Comparison of ENCODE assay signal across 11 cellular contexts in genomic region chr1:174166530-174167328, GRCh38. TPM values are rescaled to one million over a fixed set of nuclear protein-coding genes. Genes with fewer than 3 reads are reported as not detected.
DNase-seq lines count a peak whose midpoint lies in the region; ATAC-seq and TF ChIP-seq lines count a peak whose summit lies in the region.
"Had no signal": no experiment of that assay in that cellular context is flagged by ENCODE, and none has a peak within 500 bp of the region (broad histone marks: within the 10 kb centered on the region; RNA-seq: fewer than 3 reads in every experiment).

No MANE protein-coding gene starts in this region.

- WGBS in gastroesophageal sphincter (ENCODE audit: low coverage in 1 of 2), 2 donors, result 64 to 74% methylated on average over 5 of the region's 5 CpGs
- WGBS in mammary epithelial cell (ENCODE audit: low coverage, missing lambda C conversion rate), result 92% methylated on average over 5 of the region's 5 CpGs

- TF ChIP-seq CTCF in gastroesophageal sphincter (IDR thresholded peaks at IDR 0.05) (no peak), mammary epithelial cell (conservative IDR thresholded peaks at IDR 0.05 in 1 of 2, IDR thresholded peaks at IDR 0.05 in 1 of 2; ENCODE audit: extremely low read depth in 1 of 2, insufficient read depth in 1 of 2, low read depth in 1 of 2, low read length in 2 of 2) (no peak)

- H3K4me1 ChIP-seq in gastroesophageal sphincter, result peaks cover 0 to 54% (median 0%) of the 10 kb centered on the region in 3 donors
- no peaks in the 10 kb centered on the region for H3K4me1 ChIP-seq in mammary epithelial cell (ENCODE audit: insufficient read depth, low read length)

- H3K4me3 Mint-ChIP-seq in activated T-cell treated with anti-CD3 and anti-CD28 coated beads, Interleukin-2, amount 50 U/mL, for 72 hours, result peak overlapping the region in 1 of 2 donors; percentile 82
- H3K4me3 Mint-ChIP-seq in activated T-cell treated with anti-CD3 and anti-CD28 coated beads, Interleukin-2, amount 50 U/mL, for 4 hours, result no peak overlapping the region
- H3K4me3 Mint-ChIP-seq in stimulated activated memory B cell treated with anti-CD40 and anti-IgM and Interleukin-4, amounts not matched to agents 10 μg/mL and 1 μg/mL and 100 μg/mL, for 72 hours, result no peak overlapping the region

- H4K20me1 ChIP-seq in mammary epithelial cell (ENCODE audit: insufficient read depth, low read length), result no peaks in the 10 kb centered on the region

- peak overlapping the region; percentile 93 for H3K27ac Mint-ChIP-seq in activated T-cell treated with anti-CD3 and anti-CD28 coated beads, Interleukin-2, amount 50 U/mL, for 72 hours
- H3K27ac Mint-ChIP-seq in stimulated activated memory B cell treated with anti-CD40 and anti-IgM and Interleukin-4, amounts not matched to agents 10 μg/mL and 1 μg/mL and 100 μg/mL, for 72 hours, result peak overlapping the region; percentile 65

- no peaks in the 10 kb centered on the region for H3K9me3 ChIP-seq in gastroesophageal sphincter
- H3K9me3 ChIP-seq in mammary epithelial cell (replicated peaks; ENCODE audit: insufficient read depth, low read length), result no peaks in the 10 kb centered on the region

- peaks cover 74% of the 10 kb centered on the region for H3K79me2 ChIP-seq in mammary epithelial cell (ENCODE audit: insufficient read depth, low read length)

- DNase-seq in activated T-cell treated with anti-CD3 and anti-CD28 coated beads, Interleukin-2, amount 50 U/mL, for 72 hours, result no peak
- DNase-seq in activated T-cell treated with anti-CD3 and anti-CD28 coated beads, Interleukin-2, amount 50 U/mL, for 4 hours, result no peak
- peak; percentile 81 for DNase-seq in RPMI8226
- DNase-seq in GF-D8 (lab: John Stamatoyannopoulos, UW), result no peak
- DNase-seq in HuH-7 (ENCODE audit: low spot score), result no peak
- no peak for DNase-seq in mammary epithelial cell
- DNase-seq: NCI-H1092 treated with DMSO at 0.1 percent for 48 hours; NCI-H510A; stimulated activated CD4-positive, alpha-beta T cell treated with anti-CD3 and anti-CD28 coated beads, Interleukin-1b, Interleukin-23, amount 100 ng/mL, for 48 hours had no signal

- TF ChIP-seq EP300 in gastroesophageal sphincter (IDR thresholded peaks at IDR 0.05), result no peak

- TF ChIP-seq POLR2A in gastroesophageal sphincter (IDR thresholded peaks at IDR 0.05), result no peak

- H3K36me3 ChIP-seq in gastroesophageal sphincter (no peaks in the 10 kb centered on the region), mammary epithelial cell (ENCODE audit: insufficient read depth, low read length) (no peaks in the 10 kb centered on the region)

- H3K4me1 Mint-ChIP-seq in activated T-cell treated with anti-CD3 and anti-CD28 coated beads, Interleukin-2, amount 50 U/mL, for 72 hours (ENCODE audit: low read depth), result peaks cover 59% of the 10 kb centered on the region
- H3K4me1 Mint-ChIP-seq in activated T-cell treated with anti-CD3 and anti-CD28 coated beads, Interleukin-2, amount 50 U/mL, for 4 hours (ENCODE audit: low read depth), result peaks cover 60% of the 10 kb centered on the region
- H3K4me1 Mint-ChIP-seq in stimulated activated memory B cell treated with anti-CD40 and anti-IgM and Interleukin-4, amounts not matched to agents 10 μg/mL and 1 μg/mL and 100 μg/mL, for 72 hours, result peaks cover 87% of the 10 kb centered on the region

- no peak overlapping the region for H3K4me2 ChIP-seq in mammary epithelial cell (ENCODE audit: insufficient read depth, low read depth, low read length)

- CTCF ChIA-PET in mammary epithelial cell (lab: Charles Lee; ENCODE audit: low non-redundant PET), result no interaction called here

- no peaks in the 10 kb centered on the region for H3K27me3 Mint-ChIP-seq in activated T-cell treated with anti-CD3 and anti-CD28 coated beads, Interleukin-2, amount 50 U/mL, for 72 hours (ENCODE audit: low read depth)
- H3K27me3 Mint-ChIP-seq in activated T-cell treated with anti-CD3 and anti-CD28 coated beads, Interleukin-2, amount 50 U/mL, for 4 hours (ENCODE audit: low read depth), result no peaks in the 10 kb centered on the region
- no peaks in the 10 kb centered on the region for H3K27me3 Mint-ChIP-seq in stimulated activated memory B cell treated with anti-CD40 and anti-IgM and Interleukin-4, amounts not matched to agents 10 μg/mL and 1 μg/mL and 100 μg/mL, for 72 hours

- H3K9ac ChIP-seq in mammary epithelial cell (ENCODE audit: insufficient read depth, low read length), result no peak overlapping the region

- no peak overlapping the region for H2AFZ ChIP-seq in mammary epithelial cell (ENCODE audit: low read depth, low read length)

- intact Hi-C loops in mammary epithelial cell (cut with micrococcal nuclease), result no loop called here

- no peak overlapping the region for H3K4me3 ChIP-seq in gastroesophageal sphincter
- no peak overlapping the region for H3K4me3 ChIP-seq in mammary epithelial cell (replicated peaks in 1 of 3; ENCODE audit: insufficient read depth in 1 of 3, low read depth in 2 of 3, low read length in 3 of 3)

- BruUV-seq in mammary epithelial cell (replicated peaks; lab: Mats Ljungman, UMichigan), result no TSS peak

- H3K27me3 ChIP-seq in gastroesophageal sphincter (no peaks in the 10 kb centered on the region), mammary epithelial cell (ENCODE audit: insufficient read depth, low read length) (no peaks in the 10 kb centered on the region)

- dilution Hi-C loops in mammary epithelial cell (cut with HindIII; ENCODE audit: low sequenced_read_pairs), result no loop called here

- H3K27ac ChIP-seq in gastroesophageal sphincter (peak overlapping the region; percentile 0 to 47 (median 24)), mammary epithelial cell (ENCODE audit: insufficient read depth, low read depth, low read length) (no peak overlapping the region)

- in situ Hi-C loops in mammary epithelial cell (cut with MboI; ENCODE audit: low sequenced_read_pairs in 2 of 2), result no loop called here

- H3K36me3 Mint-ChIP-seq in activated T-cell treated with anti-CD3 and anti-CD28 coated beads, Interleukin-2, amount 50 U/mL, for 72 hours (ENCODE audit: insufficient read depth in 2 of 2), result no peaks in the 10 kb centered on the region
- peaks cover 7% of the 10 kb centered on the region for H3K36me3 Mint-ChIP-seq in activated T-cell treated with anti-CD3 and anti-CD28 coated beads, Interleukin-2, amount 50 U/mL, for 4 hours (ENCODE audit: insufficient read depth)
- H3K36me3 Mint-ChIP-seq in stimulated activated memory B cell treated with anti-CD40 and anti-IgM and Interleukin-4, amounts not matched to agents 10 μg/mL and 1 μg/mL and 100 μg/mL, for 72 hours, result peaks cover 20% of the 10 kb centered on the region

- ATAC-seq in activated T-cell treated with anti-CD3 and anti-CD28 coated beads, Interleukin-2, amount 50 U/mL, for 72 hours (replicated peaks in 1 of 2), result no peak
- no peak for ATAC-seq in activated T-cell treated with anti-CD3 and anti-CD28 coated beads, Interleukin-2, amount 50 U/mL, for 4 hours
- no peak for ATAC-seq in gastroesophageal sphincter
- no peak for ATAC-seq in stimulated activated memory B cell treated with anti-CD40 and anti-IgM and Interleukin-4, amounts not matched to agents 10 μg/mL and 1 μg/mL and 100 μg/mL, for 72 hours

- no peaks in the 10 kb centered on the region for H3K9me3 Mint-ChIP-seq in activated T-cell treated with anti-CD3 and anti-CD28 coated beads, Interleukin-2, amount 50 U/mL, for 72 hours
- no peaks in the 10 kb centered on the region for H3K9me3 Mint-ChIP-seq in activated T-cell treated with anti-CD3 and anti-CD28 coated beads, Interleukin-2, amount 50 U/mL, for 4 hours
- no peaks in the 10 kb centered on the region for H3K9me3 Mint-ChIP-seq in stimulated activated memory B cell treated with anti-CD40 and anti-IgM and Interleukin-4, amounts not matched to agents 10 μg/mL and 1 μg/mL and 100 μg/mL, for 72 hours

RNA-seq across cellular contexts. Expression of gene RABGAP1L, which starts 7.4 kb away (rescaled TPM):
- total RNA-seq in activated T-cell treated with anti-CD3 and anti-CD28 coated beads, Interleukin-2, amount 50 U/mL, for 72 hours, result 10 to 100 TPM; 36.7 to 42.0 TPM
- 10 to 100 TPM; 16.9 to 23.2 (median 22.3) TPM for total RNA-seq in activated T-cell treated with anti-CD3 and anti-CD28 coated beads, Interleukin-2, amount 50 U/mL, for 4 hours
- total RNA-seq in gastroesophageal sphincter, result 100 to 1,000 TPM in 1 of 4 donors, 10 to 100 TPM in 3; 31.2 to 115 (median 62.5) TPM
- 10 to 100 TPM; 31.9 to 47.5 TPM for total RNA-seq in mammary epithelial cell
- 12.3 TPM for polyA plus RNA-seq in mammary epithelial cell
- 19.9 TPM for polyA minus RNA-seq in mammary epithelial cell
